22 cellular contexts compared by ENCODE assay signal in the genomic region with DNA sequence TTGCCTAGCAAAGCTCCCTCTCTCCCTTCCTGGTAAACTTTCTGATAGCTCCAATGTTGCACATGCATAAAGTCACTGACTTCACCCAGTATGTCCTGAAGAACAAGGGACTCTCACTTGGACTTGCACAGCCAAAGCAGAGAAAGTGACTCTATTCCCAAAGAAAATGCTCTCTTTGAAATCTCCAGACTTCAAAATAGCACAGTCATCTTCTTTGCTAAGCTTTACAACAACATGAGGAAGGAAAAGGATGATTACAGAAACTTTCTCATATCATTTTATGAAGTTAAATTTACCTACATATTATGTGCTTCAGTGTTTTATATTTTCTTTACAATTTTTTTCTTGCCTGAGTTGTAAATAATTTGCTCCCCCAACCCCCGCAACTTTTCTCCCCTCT.
"Had no signal": no experiment of that assay in that cellular context is flagged by ENCODE, and none has a peak within 500 bp of the region (broad histone marks: within the 10 kb centered on the region; RNA-seq: fewer than 3 reads in every experiment).

No MANE protein-coding gene starts in this region.

- H3K27ac ChIP-seq: SJSA1, SK-N-MC had no signal

- H3K27me3 Mint-ChIP-seq: IgD-negative memory B cell had no signal

- H3K4me3 Mint-ChIP-seq: IgD-negative memory B cell had no signal

- H3K36me3 ChIP-seq: SJSA1 had no signal

- H3K9me3 Mint-ChIP-seq: IgD-negative memory B cell had no signal

- H3K9me3 ChIP-seq: SJSA1 had no signal

- DNase-seq: KBM-7, MV-4-11, NCI-H1048, NCI-H1105, NCI-H1417, NCI-H1436 treated with DMSO at 0.1 percent for 48 hours, NCI-H187, NCI-H2029, NCI-H2081 treated with DMSO at 0.1 percent for 48 hours, NCI-H2171, NCI-H226, NCI-H510A, NCI-H524 treated with DMSO at 0.1 percent for 48 hours, NCI-H69, NCI-H774, Right ventricle myocardium superior, RPMI8226, SIG-M5 had no signal

- H3K4me1 ChIP-seq: SJSA1 had no signal

- H3K27ac Mint-ChIP-seq: IgD-negative memory B cell had no signal

- H3K27me3 ChIP-seq: SJSA1 had no signal

- FAIRE-seq: RCC 7860 had no signal

- H3K4me3 ChIP-seq: SJSA1, SK-N-MC had no signal
